Comparison of ENCODE assay signal across 8 cellular contexts in the genomic region with DNA sequence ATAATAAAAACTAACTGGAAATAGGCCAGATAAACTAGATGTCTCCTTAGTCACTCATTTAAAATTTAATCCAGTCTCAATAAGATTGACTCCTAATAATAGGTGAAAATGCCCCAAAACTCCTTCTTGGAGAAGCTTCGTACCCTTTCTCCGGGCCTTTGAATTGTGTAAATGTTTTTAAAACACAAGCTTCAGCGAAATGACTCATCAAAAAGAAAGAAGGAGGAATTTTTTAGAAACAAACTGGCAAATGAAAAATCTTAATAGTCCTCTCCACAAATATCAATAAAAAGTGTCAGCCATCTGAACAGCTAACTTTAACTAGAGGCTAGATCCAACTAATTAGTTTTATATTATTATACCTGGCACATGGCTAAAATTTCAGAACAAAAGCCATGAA. TPM values are rescaled to one million over a fixed set of nuclear protein-coding genes. Genes with fewer than 3 reads are reported as not detected.
"Had no signal": no experiment of that assay in that cellular context is flagged by ENCODE, and none has a peak within 500 bp of the region (broad histone marks: within the 10 kb centered on the region; RNA-seq: fewer than 3 reads in every experiment).

No MANE protein-coding gene starts in this region.

RNA-seq across cellular contexts. Expression of a gene that starts 33.9 kb away (rescaled TPM):
- total RNA-seq: hepatocyte; kidney epithelial cell; lung microvascular endothelial cell; mammary epithelial cell; myocyte; naive thymus-derived CD8-positive, alpha-beta T cell had no signal
- polyA plus RNA-seq: hepatocyte; keratinocyte; mammary epithelial cell; naive thymus-derived CD4-positive, alpha-beta T cell had no signal

RNA-seq across cellular contexts. Expression of a gene that starts 47.5 kb away (rescaled TPM):
- total RNA-seq: lung microvascular endothelial cell, mammary epithelial cell, myocyte had no signal
- polyA plus RNA-seq: keratinocyte, mammary epithelial cell had no signal
